Comparison of ENCODE assay signal across 9 cellular contexts in the genomic region with DNA sequence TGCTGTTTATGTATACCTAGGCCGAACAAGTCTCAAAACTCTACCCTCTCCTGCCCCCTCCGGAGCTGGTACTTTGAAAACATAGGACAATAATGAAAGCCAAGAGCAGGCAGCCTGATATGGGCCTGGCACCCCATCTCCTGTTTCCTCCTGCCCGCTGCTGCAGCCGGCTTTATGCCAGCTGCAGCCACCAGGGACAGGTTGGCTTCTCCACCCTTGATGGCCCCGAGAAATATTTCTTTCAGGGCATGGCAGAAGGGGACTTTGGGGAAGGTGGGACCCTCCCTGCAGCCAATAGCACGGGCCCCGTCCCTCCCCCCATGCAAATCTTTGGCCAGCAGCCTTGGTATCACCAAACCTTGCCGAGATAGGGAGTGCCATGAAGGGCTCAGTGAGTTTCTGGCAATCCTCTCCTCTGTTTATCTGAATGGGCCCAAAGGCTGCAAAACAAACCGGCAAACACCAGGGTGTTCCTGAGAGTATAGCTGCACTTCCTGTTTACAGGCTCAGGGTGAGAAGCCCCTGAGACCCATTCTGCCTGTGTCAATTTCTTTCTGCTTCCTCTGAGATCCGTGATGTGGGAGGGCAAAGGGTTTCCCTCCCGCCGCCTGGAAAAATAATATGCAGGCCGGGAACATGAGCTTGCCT.
DNase-seq lines count a peak whose midpoint lies in the region; ATAC-seq and TF ChIP-seq lines count a peak whose summit lies in the region.
"Had no signal": no experiment of that assay in that cellular context is flagged by ENCODE, and none has a peak within 500 bp of the region (broad histone marks: within the 10 kb centered on the region; RNA-seq: fewer than 3 reads in every experiment).

No MANE protein-coding gene starts in this region.

- peaks cover 11% of the 10 kb centered on the region for H3K9me3 Mint-ChIP-seq in nephron progenitor cell
- no peaks in the 10 kb centered on the region for H3K9me3 Mint-ChIP-seq in CD4-positive, alpha-beta T cell

- TF ChIP-seq CTCF in GM12873 (IDR thresholded peaks at IDR 0.05; ENCODE audit: insufficient read depth, low read depth, low read length, missing control alignments): peak; percentile 27
- TF ChIP-seq CTCF in choroid plexus epithelial cell (conservative IDR thresholded peaks at IDR 0.05; ENCODE audit: low read depth, low read length): peak; percentile 2
- no peak for TF ChIP-seq CTCF in nephron progenitor cell (IDR thresholded peaks at IDR 0.05)
- no peak for TF ChIP-seq CTCF in CD4-positive, alpha-beta T cell (IDR thresholded peaks at IDR 0.05)

- H3K27me3 ChIP-seq in CD4-positive, alpha-beta T cell (ENCODE audit: control insufficient read depth, insufficient read depth, low read length): no peaks in the 10 kb centered on the region
- H3K27me3 ChIP-seq: SJSA1 had no signal

- intact Hi-C loops in CD4-positive, alpha-beta T cell (cut with DNase I, micrococcal nuclease): no loop called here

- CTCF ChIA-PET in CD4-positive, alpha-beta T cell (lab: Charles Lee): no interaction called here

- no peak overlapping the region for H3K27ac ChIP-seq in CD4-positive, alpha-beta T cell (ENCODE audit: low read depth, low read length)
- H3K27ac ChIP-seq: SJSA1 had no signal

- no peak overlapping the region for H3K4me3 ChIP-seq in choroid plexus epithelial cell (ENCODE audit: low read depth, low read length)
- H3K4me3 ChIP-seq: SJSA1 had no signal

- no peak overlapping the region for H3K4me3 Mint-ChIP-seq in nephron progenitor cell
- H3K4me3 Mint-ChIP-seq in CD4-positive, alpha-beta T cell: no peak overlapping the region

- peak; percentile 34 for ATAC-seq in HG02610 (IDR thresholded peaks at IDR 0.05; ENCODE audit: unreplicated experiment)
- no peak for ATAC-seq in CD4-positive, alpha-beta T cell (ENCODE audit: poor library complexity)
- ATAC-seq in GM18873 (IDR thresholded peaks at IDR 0.05; ENCODE audit: low FRiP score, unreplicated experiment): no peak

- peak overlapping the region; percentile 89 for H3K27ac Mint-ChIP-seq in nephron progenitor cell
- H3K27ac Mint-ChIP-seq in CD4-positive, alpha-beta T cell: no peak overlapping the region

- no peaks in the 10 kb centered on the region for H3K36me3 Mint-ChIP-seq in nephron progenitor cell (ENCODE audit: low read depth)
- no peaks in the 10 kb centered on the region for H3K36me3 Mint-ChIP-seq in CD4-positive, alpha-beta T cell (ENCODE audit: low read depth)

- DNase-seq in choroid plexus epithelial cell (ENCODE audit: low read depth) (peak; percentile 26), nephron progenitor cell (no peak), NCI-H1694 treated with DMSO at 0.1 percent for 48 hours (lab: John Stamatoyannopoulos, UW) (no peak), A172 (ENCODE audit: low spot score) (no peak)
- DNase-seq in CD4-positive, alpha-beta T cell: no peak

- H3K27me3 Mint-ChIP-seq in nephron progenitor cell (ENCODE audit: low read depth, poor library complexity): peaks cover 11% of the 10 kb centered on the region
- no peaks in the 10 kb centered on the region for H3K27me3 Mint-ChIP-seq in CD4-positive, alpha-beta T cell

- no peaks in the 10 kb centered on the region for H3K9me3 ChIP-seq in CD4-positive, alpha-beta T cell (ENCODE audit: control insufficient read depth, low read length)
- H3K9me3 ChIP-seq: SJSA1 had no signal

- POLR2A ChIA-PET in CD4-positive, alpha-beta T cell (lab: Charles Lee): no interaction called here

- peaks cover 34% of the 10 kb centered on the region for H3K4me1 Mint-ChIP-seq in nephron progenitor cell
- H3K4me1 Mint-ChIP-seq in CD4-positive, alpha-beta T cell (ENCODE audit: low read depth): peaks cover 7% of the 10 kb centered on the region

Comparison
In these comparisons a context has a peak if more than half of its experiments do, and no peak if none do; other contexts are left out.
1. CTCF ChIP-seq: peak in GM12873 (single experiment) and choroid plexus epithelial cell (single experiment); none in nephron progenitor cell (single experiment) and CD4-positive, alpha-beta T cell (single experiment).